11 cellular contexts compared by ENCODE assay signal in genomic region chr6:25945175-25945574, GRCh38. TPM values are rescaled to one million over a fixed set of nuclear protein-coding genes. Genes with fewer than 3 reads are reported as not detected.
A peak's percentile ranks its signal among the peaks of the same experiment; 100 is the strongest.
DNase-seq lines count a peak whose midpoint lies in the region; ATAC-seq lines count a peak whose summit lies in the region.
"Had no signal": no experiment of that assay in that cellular context is flagged by ENCODE, and none has a peak within 500 bp of the region (broad histone marks: within the 10 kb centered on the region; RNA-seq: fewer than 3 reads in every experiment).

No MANE protein-coding gene starts in this region.

- H3K4me1 Mint-ChIP-seq in activated CD4-positive, alpha-beta T cell treated with anti-CD3 and anti-CD28 coated beads for 36 hours, result peaks cover 22% of the 10 kb centered on the region
- H3K4me1 Mint-ChIP-seq in activated naive CD8-positive, alpha-beta T cell treated with anti-CD3 and anti-CD28 coated beads, Interleukin-2, amount 50 U/mL, for 24 hours, result peaks cover 21% of the 10 kb centered on the region

- H3K27me3 Mint-ChIP-seq in activated CD4-positive, alpha-beta T cell treated with anti-CD3 and anti-CD28 coated beads for 36 hours, result peaks cover 4% of the 10 kb centered on the region
- peaks cover 3% of the 10 kb centered on the region for H3K27me3 Mint-ChIP-seq in activated naive CD8-positive, alpha-beta T cell treated with anti-CD3 and anti-CD28 coated beads, Interleukin-2, amount 50 U/mL, for 24 hours

- POLR2A ChIA-PET in activated CD4-positive, alpha-beta T cell treated with anti-CD3 and anti-CD28 coated beads for 36 hours (lab: Charles Lee), result no interaction called here

- no peak overlapping the region for H3K4me3 Mint-ChIP-seq in activated CD4-positive, alpha-beta T cell treated with anti-CD3 and anti-CD28 coated beads for 36 hours
- H3K4me3 Mint-ChIP-seq in activated naive CD8-positive, alpha-beta T cell treated with anti-CD3 and anti-CD28 coated beads, Interleukin-2, amount 50 U/mL, for 24 hours, result no peak overlapping the region

- peak; percentile 49 for DNase-seq in activated CD4-positive, alpha-beta T cell treated with anti-CD3 and anti-CD28 coated beads for 36 hours
- DNase-seq in activated CD4-positive, alpha-beta T cell treated with anti-CD3 and anti-CD28 coated beads for 4 hours, result no peak
- no peak for DNase-seq in activated naive CD8-positive, alpha-beta T cell treated with anti-CD3 and anti-CD28 coated beads, Interleukin-2, amount 50 U/mL, for 24 hours
- no peak for DNase-seq in putamen (ENCODE audit: low spot score)
- DNase-seq in AG20443 (ENCODE audit: low spot score), result no peak
- DNase-seq in left cardiac atrium, result no peak
- DNase-seq: 8988T, NCI-H1092 treated with DMSO at 0.1 percent for 48 hours had no signal

- peaks cover 12% of the 10 kb centered on the region for H3K9me3 Mint-ChIP-seq in activated CD4-positive, alpha-beta T cell treated with anti-CD3 and anti-CD28 coated beads for 36 hours (ENCODE audit: low read depth)
- peaks cover 12% of the 10 kb centered on the region for H3K9me3 Mint-ChIP-seq in activated naive CD8-positive, alpha-beta T cell treated with anti-CD3 and anti-CD28 coated beads, Interleukin-2, amount 50 U/mL, for 24 hours

- ATAC-seq in activated CD4-positive, alpha-beta T cell treated with anti-CD3 and anti-CD28 coated beads for 36 hours, result peak; percentile 89
- ATAC-seq in GM21423 (IDR thresholded peaks at IDR 0.05; ENCODE audit: unreplicated experiment), result peak; percentile 88
- peak; percentile 63 for ATAC-seq in HG03103 (IDR thresholded peaks at IDR 0.05; ENCODE audit: low read depth, unreplicated experiment)
- ATAC-seq in activated naive CD8-positive, alpha-beta T cell treated with anti-CD3 and anti-CD28 coated beads, Interleukin-2, amount 50 U/mL, for 24 hours, result peak; percentile 93
- ATAC-seq in left cardiac atrium, result no peak

- CTCF ChIA-PET in activated CD4-positive, alpha-beta T cell treated with anti-CD3 and anti-CD28 coated beads for 36 hours (lab: Charles Lee), result interaction anchor here (1.1 to 1.8 kb wide), 3 partner anchors 16 to 157 kb away, joined by 3 to 7 read pairs (median 5); partner anchors contain the start of gene TRIM38

- no peak overlapping the region for H3K27ac Mint-ChIP-seq in activated CD4-positive, alpha-beta T cell treated with anti-CD3 and anti-CD28 coated beads for 36 hours
- no peak overlapping the region for H3K27ac Mint-ChIP-seq in activated naive CD8-positive, alpha-beta T cell treated with anti-CD3 and anti-CD28 coated beads, Interleukin-2, amount 50 U/mL, for 24 hours

- intact Hi-C loops in activated CD4-positive, alpha-beta T cell treated with anti-CD3 and anti-CD28 coated beads for 36 hours (cut with DNase I, micrococcal nuclease), result loop anchor here (1.0 to 10.0 kb wide), 7 partner anchors 17 to 670 kb away; partner anchors contain the start of genes TRIM38 (in 2 of the 2) and CARMIL1 (in 1 of the 2)
- intact Hi-C loops in left cardiac atrium (cut with DNase I), result no loop called here

- peaks cover 4% of the 10 kb centered on the region for H3K36me3 Mint-ChIP-seq in activated CD4-positive, alpha-beta T cell treated with anti-CD3 and anti-CD28 coated beads for 36 hours (ENCODE audit: low read depth)
- H3K36me3 Mint-ChIP-seq in activated naive CD8-positive, alpha-beta T cell treated with anti-CD3 and anti-CD28 coated beads, Interleukin-2, amount 50 U/mL, for 24 hours (ENCODE audit: low read depth), result peaks cover 7% of the 10 kb centered on the region

RNA-seq across cellular contexts. Expression of gene SLC17A2, which starts 14.7 kb away (rescaled TPM):
- under 1 TPM in 1 of 2 experiments, not detected in 1; 0.07 TPM for total RNA-seq in activated CD4-positive, alpha-beta T cell treated with anti-CD3 and anti-CD28 coated beads for 36 hours
- not detected for total RNA-seq in left cardiac atrium
- total RNA-seq: thoracic aorta had no signal

RNA-seq across cellular contexts. Expression of gene TRIM38, which starts 17.4 kb away (rescaled TPM):
- total RNA-seq in activated CD4-positive, alpha-beta T cell treated with anti-CD3 and anti-CD28 coated beads for 36 hours, result 10 to 100 TPM; 24.9 TPM
- 1 to 10 TPM; 4.7 to 5.3 TPM for total RNA-seq in left cardiac atrium

Comparison
In these comparisons a context has a peak if more than half of its experiments do, and no peak if none do; other contexts are left out.
1. ATAC-seq: peak in activated CD4-positive, alpha-beta T cell treated with anti-CD3 and anti-CD28 coated beads for 36 hours (single experiment), GM21423 (single experiment), HG03103 (single experiment) and activated naive CD8-positive, alpha-beta T cell treated with anti-CD3 and anti-CD28 coated beads, Interleukin-2, amount 50 U/mL, for 24 hours (single experiment); none in left cardiac atrium (0 of 2).
2. RNA of gene TRIM38, which starts 17.4 kb away (total RNA-seq): 24.9 TPM in activated CD4-positive, alpha-beta T cell treated with anti-CD3 and anti-CD28 coated beads for 36 hours; 4.7 to 5.3 TPM in left cardiac atrium; every median in the first group is over 4 times any median in the second.
3. intact Hi-C loops: an anchor here in activated CD4-positive, alpha-beta T cell treated with anti-CD3 and anti-CD28 coated beads for 36 hours (1.0 to 10.0 kb wide); none called in left cardiac atrium.